Comparison of ENCODE assay signal across 8 cellular contexts in the genomic region with DNA sequence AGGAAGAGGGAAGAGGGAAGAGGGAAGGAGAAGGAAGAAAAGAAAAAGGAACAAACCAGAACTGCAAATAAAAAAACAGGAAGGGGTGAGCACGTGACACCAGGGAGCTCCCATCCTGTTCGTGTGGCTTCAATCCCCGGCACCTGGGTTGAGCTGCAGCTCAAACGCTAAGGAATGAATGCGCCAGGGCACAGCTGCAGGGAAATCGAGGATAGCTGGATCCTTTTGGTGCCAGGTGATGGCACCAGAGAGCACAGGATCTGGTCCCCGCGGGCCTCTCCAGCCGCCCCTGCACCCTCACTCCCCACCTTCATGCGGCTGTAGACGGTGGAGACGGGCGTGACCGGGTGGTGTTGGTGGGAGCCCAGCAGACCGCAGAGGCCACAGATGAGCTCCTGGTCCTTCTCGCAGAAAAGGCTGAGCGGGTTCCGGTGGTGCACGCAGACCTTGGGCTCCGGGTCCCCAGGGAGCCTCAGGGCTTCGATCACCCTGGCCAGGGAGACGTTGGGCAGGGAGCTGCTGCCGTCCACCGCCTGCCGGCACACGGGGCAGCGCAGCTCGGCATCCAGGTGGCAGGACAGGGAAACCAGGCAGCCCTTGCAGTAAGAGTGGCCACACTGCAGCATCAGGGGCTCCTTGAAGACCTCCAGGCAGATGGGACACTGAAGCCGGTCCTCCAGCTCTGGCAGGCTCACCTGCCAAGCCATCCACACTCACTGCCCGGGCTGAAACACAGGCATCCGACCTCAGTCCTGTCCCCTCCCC. TPM values are rescaled to one million over a fixed set of nuclear protein-coding genes. Genes with fewer than 3 reads are reported as not detected.
DNase-seq lines count a peak whose midpoint lies in the region; ATAC-seq, FAIRE-seq and TF ChIP-seq lines count a peak whose summit lies in the region.
"Not testable (repeated sequence)": the region's sequence is repeated elsewhere in the genome, so short reads cannot be mapped to it uniquely, and the experiment has no call there.

No MANE protein-coding gene starts in this region.

- not testable (repeated sequence) for H3K79me2 ChIP-seq in OCI-LY7 (ENCODE audit: insufficient read depth, low read depth, low read length)

- peak; percentile 78 for TF ChIP-seq CTCF in AG04449 (IDR thresholded peaks at IDR 0.05; ENCODE audit: insufficient read depth, low read length, missing control alignments)
- TF ChIP-seq CTCF in LNCAP (IDR thresholded peaks at IDR 0.05) = peak; percentile 36; the same call in 1 of the 2 replicates
- TF ChIP-seq CTCF in OCI-LY7 (conservative IDR thresholded peaks at IDR 0.05; ENCODE audit: low read length) = peak; percentile 63

- intact Hi-C loops in OCI-LY7 (cut with micrococcal nuclease; ENCODE audit: unreplicated experiment) = loop anchor here (10.0 kb wide), 1 partner anchor 111 kb away; a partner anchor contains a TSS

- H3K4me1 Mint-ChIP-seq in activated CD8-positive, alpha-beta memory T cell treated with anti-CD3 and anti-CD28 coated beads, Interleukin-2, amount 10 ng/mL, durations not matched to agents 7 days and 5 days = peaks cover 14% of the 10 kb centered on the region

- H2AFZ ChIP-seq in OCI-LY7 (ENCODE audit: low read length) = peak overlapping the region; percentile 3; the same call in 1 of the 2 replicates

- not testable (repeated sequence) for H3K27me3 Mint-ChIP-seq in activated CD8-positive, alpha-beta memory T cell treated with anti-CD3 and anti-CD28 coated beads, Interleukin-2, amount 10 ng/mL, durations not matched to agents 7 days and 5 days

- DNase-seq in AG04449 (ENCODE audit: low read depth, low spot score) = not testable (repeated sequence)
- DNase-seq in GM18507 (ENCODE audit: extremely low spot score, insufficient read length, low read depth) (peak; percentile 68), OCI-LY7 (ENCODE audit: low spot score) (peak; percentile 64), dermis microvascular lymphatic vessel endothelial cell (ENCODE audit: low read depth in 2 of 2) (peak; percentile 45 to 63), kidney tubule cell (ENCODE audit: low spot score) (peak; percentile 69)
- peak; percentile 60 for DNase-seq in activated CD8-positive, alpha-beta memory T cell treated with anti-CD3 and anti-CD28 coated beads, Interleukin-2, amount 10 ng/mL, durations not matched to agents 7 days and 5 days
- peak; percentile 14 to 40 (median 32) for DNase-seq in stimulated activated CD4-positive, alpha-beta T cell treated with anti-CD3 and anti-CD28 coated beads, Interleukin-12 subunit alpha, Interleukin-12 subunit beta, amount 100 ng/mL, for 48 hours (ENCODE audit: low read depth in 2 of 3, low spot score in 1 of 3)

- POLR2A ChIA-PET in AG04449 (lab: Yijun Ruan, JAX); OCI-LY7 (lab: Charles Lee): not testable (repeated sequence)

- not testable (repeated sequence) for H3K4me3 ChIP-seq in AG04449 (ENCODE audit: low read depth, low read length); OCI-LY7 (ENCODE audit: low read depth, low read length, poor library complexity, severe bottlenecking)

- not testable (repeated sequence) for H3K9me3 ChIP-seq in OCI-LY7 (ENCODE audit: low read length)

- not testable (repeated sequence) for FAIRE-seq in GM18507 (lab: Jason Lieb, UNC)

- H3K4me2 ChIP-seq in OCI-LY7 (ENCODE audit: low read length) = peak overlapping the region; percentile 33

- not testable (repeated sequence) for H3K27ac Mint-ChIP-seq in activated CD8-positive, alpha-beta memory T cell treated with anti-CD3 and anti-CD28 coated beads, Interleukin-2, amount 10 ng/mL, durations not matched to agents 7 days and 5 days

- ATAC-seq in activated CD8-positive, alpha-beta memory T cell treated with anti-CD3 and anti-CD28 coated beads, Interleukin-2, amount 10 ng/mL, durations not matched to agents 7 days and 5 days = peak; percentile 86

- H3K4me1 ChIP-seq in OCI-LY7 (ENCODE audit: insufficient read depth, low read length, poor library complexity, severe bottlenecking) = not testable (repeated sequence)

- H3K9me2 ChIP-seq in OCI-LY7 (ENCODE audit: insufficient read depth, low read length) = not testable (repeated sequence)

- H3K4me3 Mint-ChIP-seq in activated CD8-positive, alpha-beta memory T cell treated with anti-CD3 and anti-CD28 coated beads, Interleukin-2, amount 10 ng/mL, durations not matched to agents 7 days and 5 days = peak overlapping the region; percentile 20

- H4K20me1 ChIP-seq in OCI-LY7 (ENCODE audit: insufficient read depth, low read length) = not testable (repeated sequence)

- not testable (repeated sequence) for BruUV-seq in OCI-LY7 (replicated peaks; lab: Mats Ljungman, UMichigan)

- not testable (repeated sequence) for H3K36me3 Mint-ChIP-seq in activated CD8-positive, alpha-beta memory T cell treated with anti-CD3 and anti-CD28 coated beads, Interleukin-2, amount 10 ng/mL, durations not matched to agents 7 days and 5 days

- not testable (repeated sequence) for H3K36me3 ChIP-seq in OCI-LY7 (ENCODE audit: insufficient read depth, low read length)

- CTCF ChIA-PET in AG04449 (lab: Yijun Ruan, JAX) = interaction anchor here (0.6 to 7.0 kb wide), 18 partner anchors 9 to 136 kb away, joined by 3 to 64 read pairs (median 4); no protein-coding TSS in a partner anchor
- CTCF ChIA-PET in OCI-LY7 (lab: Charles Lee; ENCODE audit: unreplicated experiment) = not testable (repeated sequence)
- CTCF ChIA-PET in activated CD8-positive, alpha-beta memory T cell treated with anti-CD3 and anti-CD28 coated beads, Interleukin-2, amount 10 ng/mL, durations not matched to agents 7 days and 5 days (lab: Charles Lee) = interaction anchor here (0.6 to 2.1 kb wide), 7 partner anchors 12 to 128 kb away, joined by 3 to 17 read pairs (median 4); no protein-coding TSS in a partner anchor

- H3K9me3 Mint-ChIP-seq in activated CD8-positive, alpha-beta memory T cell treated with anti-CD3 and anti-CD28 coated beads, Interleukin-2, amount 10 ng/mL, durations not matched to agents 7 days and 5 days (ENCODE audit: low read depth) = not testable (repeated sequence)

- not testable (repeated sequence) for H3K27ac ChIP-seq in OCI-LY7 (ENCODE audit: low read depth, low read length, poor library complexity, severe bottlenecking)

RNA-seq across cellular contexts. Expression of a gene that starts 3.6 kb away (rescaled TPM):
- total RNA-seq in OCI-LY7 (2014; rRNA removed; shearing (Covaris generic)) = not detected in 2 replicates
- total RNA-seq in OCI-LY7 (2022) (0.40 TPM in 1 of 2 replicates, not detected in the other), dermis microvascular lymphatic vessel endothelial cell (not detected in 2 replicates)
- total RNA-seq in activated CD8-positive, alpha-beta memory T cell treated with anti-CD3 and anti-CD28 coated beads, Interleukin-2, amount 10 ng/mL, durations not matched to agents 7 days and 5 days = not detected

RNA-seq across cellular contexts. Expression of a gene that starts 3.7 kb away (rescaled TPM):
- total RNA-seq in OCI-LY7 (2014; rRNA removed; shearing (Covaris generic)) = not detected in 2 replicates
- total RNA-seq in OCI-LY7 (2022) (not detected in 2 replicates), dermis microvascular lymphatic vessel endothelial cell (not detected in 2 replicates)
- total RNA-seq in activated CD8-positive, alpha-beta memory T cell treated with anti-CD3 and anti-CD28 coated beads, Interleukin-2, amount 10 ng/mL, durations not matched to agents 7 days and 5 days = not detected

RNA-seq across cellular contexts. Expression of a gene that starts 15.6 kb away (rescaled TPM):
- 43.2 and 66.7 TPM in 2 replicates for total RNA-seq in OCI-LY7 (2014; rRNA removed; shearing (Covaris generic))
- 60.4 and 67.7 TPM in 2 replicates for total RNA-seq in OCI-LY7 (2022)
- 10 to 100 TPM; 53.6 to 58.6 TPM for total RNA-seq in activated CD8-positive, alpha-beta memory T cell treated with anti-CD3 and anti-CD28 coated beads, Interleukin-2, amount 10 ng/mL, durations not matched to agents 7 days and 5 days
- total RNA-seq in dermis microvascular lymphatic vessel endothelial cell = 1.1 and 1.7 TPM in 2 replicates

Comparison
In these comparisons a context has a peak if more than half of its experiments do, and no peak if none do; other contexts are left out.
1. RNA of a gene that starts 15.6 kb away (total RNA-seq): 43.2 to 67.7 TPM in OCI-LY7 and 53.6 to 58.6 TPM in activated CD8-positive, alpha-beta memory T cell treated with anti-CD3 and anti-CD28 coated beads, Interleukin-2, amount 10 ng/mL, durations not matched to agents 7 days and 5 days; 1.1 to 1.7 TPM in dermis microvascular lymphatic vessel endothelial cell; every median in the first group is over 10 times any median in the second.
2. Peak in every context shown above with its lines, with median percentiles within 50 percentile points of each other: CTCF ChIP-seq.